In the genomic region with DNA sequence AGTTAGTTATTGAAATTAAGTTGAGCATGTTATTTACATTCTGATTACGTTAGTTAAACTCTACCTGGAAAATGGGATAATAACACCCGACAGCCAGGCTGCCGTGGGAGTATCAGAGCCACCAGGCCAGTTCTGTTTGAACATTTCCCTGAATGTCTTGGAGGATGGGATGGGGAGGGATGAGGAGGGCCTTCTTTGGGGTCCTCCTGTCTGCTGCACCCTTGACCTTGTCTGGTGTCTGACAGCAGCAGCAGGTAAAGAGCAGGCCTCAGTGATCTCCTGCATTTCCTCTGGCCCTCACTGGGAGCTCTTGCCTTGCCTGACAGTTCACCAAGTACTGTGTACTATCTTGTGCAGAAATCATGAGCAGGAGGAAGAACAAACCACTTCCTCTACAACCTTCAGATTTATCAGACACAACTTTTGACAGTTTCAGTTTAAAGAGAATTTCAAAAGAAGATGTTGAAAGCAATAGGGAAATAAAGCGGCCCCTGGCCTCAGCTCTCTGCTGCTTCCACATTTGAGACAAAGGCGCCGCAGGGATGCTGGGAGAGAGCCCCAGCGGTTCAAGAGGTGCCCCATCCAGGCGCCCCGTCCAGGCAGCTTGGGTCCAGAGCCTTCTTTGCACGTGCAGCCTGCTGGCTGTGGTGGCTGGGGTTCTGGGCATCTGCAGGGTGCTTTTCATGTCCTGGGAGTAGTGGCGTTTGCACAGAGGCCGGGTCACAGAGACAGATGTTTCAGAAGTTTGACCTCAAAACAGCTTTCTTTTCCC, we compare ENCODE assay signal across 8 cellular contexts. TPM values are rescaled to one million over a fixed set of nuclear protein-coding genes. Genes with fewer than 3 reads are reported as not detected.
A peak's percentile ranks its signal among the peaks of the same experiment; 100 is the strongest.
DNase-seq lines count a peak whose midpoint lies in the region; ATAC-seq, FAIRE-seq and TF ChIP-seq lines count a peak whose summit lies in the region.

No MANE protein-coding gene starts in this region.

- ATAC-seq in GM19452 (IDR thresholded peaks at IDR 0.05; ENCODE audit: unreplicated experiment), result peak; percentile 88
- peak; percentile 71 for ATAC-seq in HG03469 (IDR thresholded peaks at IDR 0.05; ENCODE audit: unreplicated experiment)
- ATAC-seq in activated CD8-positive, alpha-beta T cell treated with anti-CD3 and anti-CD28 coated beads for 36 hours, result peak; percentile 94
- ATAC-seq in lower lobe of right lung, result peak; percentile 68 to 75
- no peak for ATAC-seq in left lobe of liver

- no peaks in the 10 kb centered on the region for H3K36me3 ChIP-seq in CD4-positive, alpha-beta memory T cell (ENCODE audit: insufficient read depth, low read length)
- peaks cover 6% of the 10 kb centered on the region for H3K36me3 ChIP-seq in lower lobe of right lung

- no peaks in the 10 kb centered on the region for H3K27me3 Mint-ChIP-seq in CD4-positive, alpha-beta memory T cell
- no peaks in the 10 kb centered on the region for H3K27me3 Mint-ChIP-seq in activated CD8-positive, alpha-beta T cell treated with anti-CD3 and anti-CD28 coated beads for 36 hours

- POLR2A ChIA-PET in CD4-positive, alpha-beta memory T cell (lab: Charles Lee; ENCODE audit: partially characterized antibody), result interaction anchor here (0.8 to 3.3 kb wide), 21 partner anchors 9 to 260 kb away, joined by 3 to 42 read pairs (median 4); a partner anchor contains a TSS
- POLR2A ChIA-PET in activated CD8-positive, alpha-beta T cell treated with anti-CD3 and anti-CD28 coated beads for 36 hours (lab: Charles Lee), result interaction anchor here (1.0 to 1.8 kb wide), 3 partner anchors 8 to 14 kb away, joined by 4 to 8 read pairs (median 5); no protein-coding TSS in a partner anchor

- no peaks in the 10 kb centered on the region for H3K9me3 Mint-ChIP-seq in CD4-positive, alpha-beta memory T cell
- H3K9me3 Mint-ChIP-seq in activated CD8-positive, alpha-beta T cell treated with anti-CD3 and anti-CD28 coated beads for 36 hours, result no peaks in the 10 kb centered on the region

- no peaks in the 10 kb centered on the region for H3K27me3 ChIP-seq in CD4-positive, alpha-beta memory T cell (ENCODE audit: insufficient read depth, low read length)
- no peaks in the 10 kb centered on the region for H3K27me3 ChIP-seq in lower lobe of right lung (ENCODE audit: low read depth)

- peak overlapping the region in 1 of 2 donors; percentile 48 for H3K4me3 ChIP-seq in CD4-positive, alpha-beta memory T cell (ENCODE audit: low read length in 2 of 2)
- H3K4me3 ChIP-seq in lower lobe of right lung, result peak overlapping the region; percentile 17

- peak overlapping the region; percentile 88 to 97 (median 94) for H3K27ac Mint-ChIP-seq in CD4-positive, alpha-beta memory T cell
- H3K27ac Mint-ChIP-seq in activated CD8-positive, alpha-beta T cell treated with anti-CD3 and anti-CD28 coated beads for 36 hours, result peak overlapping the region; percentile 79

- H3K4me1 ChIP-seq in CD4-positive, alpha-beta memory T cell (ENCODE audit: insufficient read depth, low read length), result peaks cover 82% of the 10 kb centered on the region
- peaks cover 93% of the 10 kb centered on the region for H3K4me1 ChIP-seq in lower lobe of right lung

- H3K9me3 ChIP-seq in CD4-positive, alpha-beta memory T cell (ENCODE audit: control insufficient read depth in 1 of 2, low read length in 2 of 2), result no peaks in the 10 kb centered on the region
- H3K9me3 ChIP-seq in lower lobe of right lung, result no peaks in the 10 kb centered on the region

- no peak for TF ChIP-seq CTCF in activated CD8-positive, alpha-beta T cell treated with anti-CD3 and anti-CD28 coated beads for 36 hours (IDR thresholded peaks at IDR 0.05)
- no peak for TF ChIP-seq CTCF in lower lobe of right lung (IDR thresholded peaks at IDR 0.05)

- intact Hi-C loops in CD4-positive, alpha-beta memory T cell (cut with micrococcal nuclease), result loop anchor here (2.0 to 5.0 kb wide), 2 partner anchors 23 to 52 kb away; no protein-coding TSS in a partner anchor
- intact Hi-C loops in activated CD8-positive, alpha-beta T cell treated with anti-CD3 and anti-CD28 coated beads for 36 hours (cut with micrococcal nuclease), result no loop called here
- intact Hi-C loops in lower lobe of right lung (cut with DNase I), result no loop called here

- peak overlapping the region; percentile 48 for H3K27ac ChIP-seq in CD4-positive, alpha-beta memory T cell (ENCODE audit: low read depth, low read length)
- peak overlapping the region; percentile 58 for H3K27ac ChIP-seq in lower lobe of right lung

- DNase-seq in CD4-positive, alpha-beta memory T cell, result peak; percentile 56 to 76 (median 70)
- DNase-seq in activated CD8-positive, alpha-beta T cell treated with anti-CD3 and anti-CD28 coated beads for 36 hours, result peak; percentile 49
- peak; percentile 78 for DNase-seq in lower lobe of right lung
- DNase-seq in left lobe of liver (ENCODE audit: low spot score), result no peak
- no peak for DNase-seq in HT-29 (ENCODE audit: low spot score)
- DNase-seq in HTR-8/SVneo (ENCODE audit: insufficient read length, low spot score), result no peak

- peaks cover 0 to 3% of the 10 kb centered on the region in 2 donors for H3K36me3 Mint-ChIP-seq in CD4-positive, alpha-beta memory T cell
- peaks cover 2% of the 10 kb centered on the region for H3K36me3 Mint-ChIP-seq in activated CD8-positive, alpha-beta T cell treated with anti-CD3 and anti-CD28 coated beads for 36 hours (ENCODE audit: low read depth)

- CTCF ChIA-PET in CD4-positive, alpha-beta memory T cell (lab: Charles Lee; ENCODE audit: partially characterized antibody), result interaction anchor here (0.8 to 2.3 kb wide), 7 partner anchors 9 to 152 kb away, joined by 3 to 7 read pairs (median 3); no protein-coding TSS in a partner anchor
- CTCF ChIA-PET in activated CD8-positive, alpha-beta T cell treated with anti-CD3 and anti-CD28 coated beads for 36 hours (lab: Charles Lee), result interaction anchor here (0.7 to 1.6 kb wide), 4 partner anchors 9 to 260 kb away, joined by 3 to 5 read pairs (median 4); no protein-coding TSS in a partner anchor

- no peak for FAIRE-seq in HTR-8/SVneo (lab: Jason Lieb, UNC)

- H3K4me1 Mint-ChIP-seq in CD4-positive, alpha-beta memory T cell, result peaks cover 48 to 80% (median 67%) of the 10 kb centered on the region in 4 donors
- H3K4me1 Mint-ChIP-seq in activated CD8-positive, alpha-beta T cell treated with anti-CD3 and anti-CD28 coated beads for 36 hours (ENCODE audit: low read depth), result peaks cover 55% of the 10 kb centered on the region

- peak overlapping the region; percentile 76 to 88 (median 80) for H3K4me3 Mint-ChIP-seq in CD4-positive, alpha-beta memory T cell
- H3K4me3 Mint-ChIP-seq in activated CD8-positive, alpha-beta T cell treated with anti-CD3 and anti-CD28 coated beads for 36 hours, result peak overlapping the region; percentile 6

RNA-seq across cellular contexts. Expression of a gene that starts 25.3 kb away (rescaled TPM):
- 10 to 100 TPM; 33.2 to 36.4 TPM for total RNA-seq in CD4-positive, alpha-beta memory T cell
- under 1 TPM in 1 of 2 donors, not detected in 1; 0.84 TPM for polyA plus RNA-seq in CD4-positive, alpha-beta memory T cell
- total RNA-seq in activated CD8-positive, alpha-beta T cell treated with anti-CD3 and anti-CD28 coated beads for 36 hours, result 10 to 100 TPM; 37.6 to 38.5 TPM
- total RNA-seq in lower lobe of right lung, result 77.4 TPM
- 15.4 TPM for total RNA-seq in left lobe of liver
- 17.3 and 24.7 TPM in 2 replicates for total RNA-seq in HT-29 (2014; rRNA removed; shearing (Covaris generic))

Comparison
In these comparisons a context has a peak if more than half of its experiments do, and no peak if none do; other contexts are left out.
1. DNase-seq: peak in CD4-positive, alpha-beta memory T cell (5 of 5), activated CD8-positive, alpha-beta T cell treated with anti-CD3 and anti-CD28 coated beads for 36 hours (single experiment) and lower lobe of right lung (single experiment); none in left lobe of liver (single experiment), HT-29 (single experiment) and HTR-8/SVneo (single experiment).